22 cellular contexts compared by ENCODE assay signal in the genomic region with DNA sequence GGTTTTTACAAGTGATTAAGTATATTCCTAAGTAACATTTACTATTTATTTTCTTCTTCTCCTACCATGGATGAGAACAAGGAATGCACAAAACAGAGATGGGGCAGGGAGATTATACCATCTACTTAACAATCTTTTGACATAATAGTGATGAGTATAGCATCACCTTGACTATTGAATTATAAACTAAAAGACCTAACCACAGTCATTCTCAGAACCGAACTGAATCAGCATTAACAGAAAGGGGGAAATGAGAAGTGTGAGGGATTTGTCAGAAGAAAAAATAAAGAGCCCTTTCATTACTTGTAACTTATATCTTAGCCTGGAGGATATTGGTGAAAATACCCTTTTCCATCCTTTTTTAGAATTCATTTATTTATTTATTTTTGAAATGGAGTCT. TPM values are rescaled to one million over a fixed set of nuclear protein-coding genes. Genes with fewer than 3 reads are reported as not detected.
DNase-seq lines count a peak whose midpoint lies in the region; ATAC-seq and TF ChIP-seq lines count a peak whose summit lies in the region.
"Had no signal": no experiment of that assay in that cellular context is flagged by ENCODE, and none has a peak within 500 bp of the region (broad histone marks: within the 10 kb centered on the region; RNA-seq: fewer than 3 reads in every experiment).

No MANE protein-coding gene starts in this region.

- intact Hi-C loops in activated CD4-positive, alpha-beta T cell treated with anti-CD3 and anti-CD28 coated beads for 36 hours (cut with DNase I, micrococcal nuclease) = loop anchor here (1.0 to 5.0 kb wide), 5 partner anchors 19 to 111 kb away; no protein-coding TSS in a partner anchor
- intact Hi-C loops in dorsolateral prefrontal cortex (cut with DNase I) = no loop called here

- H3K4me3 Mint-ChIP-seq in activated CD4-positive, alpha-beta T cell treated with anti-CD3 and anti-CD28 coated beads for 36 hours = no peak overlapping the region
- peak overlapping the region; percentile 42 for H3K4me3 Mint-ChIP-seq in stimulated activated effector memory CD8-positive, alpha-beta T cell treated with anti-CD3 and anti-CD28 coated beads, Interleukin-12 subunit alpha, Interleukin-12 subunit beta, amount 100 ng/mL, for 72 hours
- H3K4me3 Mint-ChIP-seq: natural killer cell treated with Interleukin-12 subunit alpha and Interleukin-12 subunit beta and Interleukin-15 and Interleukin-18, amount 100 ng/mL, for 72 hours had no signal

- no peak for DNase-seq in activated CD4-positive, alpha-beta T cell treated with anti-CD3 and anti-CD28 coated beads for 36 hours
- no peak for DNase-seq in activated CD4-positive, alpha-beta T cell treated with anti-CD3 and anti-CD28 coated beads, Interleukin-2, amount 50 U/mL, for 1 hour
- no peak for DNase-seq in stimulated activated effector memory CD8-positive, alpha-beta T cell treated with anti-CD3 and anti-CD28 coated beads, Interleukin-12 subunit alpha, Interleukin-12 subunit beta, amount 100 ng/mL, for 72 hours (ENCODE audit: low spot score in 2 of 2)
- DNase-seq in dorsolateral prefrontal cortex (no peak), hepatic stellate cell (ENCODE audit: low spot score) (no peak)
- DNase-seq: 8988T; activated gamma-delta T cell; gastrocnemius medialis; kidney glomerular epithelial cell; NCI-H2227 treated with DMSO at 0.1 percent for 48 hours; Peyer's patch; posterior cingulate gyrus; stimulated activated CD4-positive, alpha-beta T cell treated with anti-CD3 and anti-CD28 coated beads, Interleukin-1b, Interleukin-23, amount 100 ng/mL, for 48 hours; upper lobe of right lung had no signal

- H3K27me3 ChIP-seq in dorsolateral prefrontal cortex = peaks cover 0 to 8% (median 0%) of the 10 kb centered on the region in 45 donors
- H3K27me3 ChIP-seq: Peyer's patch had no signal

- TF ChIP-seq CTCF in dorsolateral prefrontal cortex (IDR thresholded peaks at IDR 0.05 in 54 of 56, conservative IDR thresholded peaks at IDR 0.05 in 2 of 56; ENCODE audit: low read depth in 1 of 56, partially characterized antibody in 56 of 56) = no peak

- H3K27ac Mint-ChIP-seq in activated CD4-positive, alpha-beta T cell treated with anti-CD3 and anti-CD28 coated beads for 36 hours = no peak overlapping the region
- H3K27ac Mint-ChIP-seq in stimulated activated effector memory CD8-positive, alpha-beta T cell treated with anti-CD3 and anti-CD28 coated beads, Interleukin-12 subunit alpha, Interleukin-12 subunit beta, amount 100 ng/mL, for 72 hours = no peak overlapping the region
- H3K27ac Mint-ChIP-seq: natural killer cell treated with Interleukin-12 subunit alpha and Interleukin-12 subunit beta and Interleukin-15 and Interleukin-18, amount 100 ng/mL, for 72 hours had no signal

- CTCF ChIA-PET in activated CD4-positive, alpha-beta T cell treated with anti-CD3 and anti-CD28 coated beads for 36 hours (lab: Charles Lee) = interaction anchor here (0.6 to 1.7 kb wide), 17 partner anchors 9 to 453 kb away, joined by 3 to 5 read pairs (median 3); no protein-coding TSS in a partner anchor

- H3K27me3 Mint-ChIP-seq in activated CD4-positive, alpha-beta T cell treated with anti-CD3 and anti-CD28 coated beads for 36 hours = peaks cover 2% of the 10 kb centered on the region

- H3K4me1 Mint-ChIP-seq in activated CD4-positive, alpha-beta T cell treated with anti-CD3 and anti-CD28 coated beads for 36 hours = peaks cover 17% of the 10 kb centered on the region
- peaks cover 32% of the 10 kb centered on the region for H3K4me1 Mint-ChIP-seq in stimulated activated effector memory CD8-positive, alpha-beta T cell treated with anti-CD3 and anti-CD28 coated beads, Interleukin-12 subunit alpha, Interleukin-12 subunit beta, amount 100 ng/mL, for 72 hours

- peaks cover 1% of the 10 kb centered on the region for H3K36me3 Mint-ChIP-seq in activated CD4-positive, alpha-beta T cell treated with anti-CD3 and anti-CD28 coated beads for 36 hours (ENCODE audit: low read depth)
- no peaks in the 10 kb centered on the region for H3K36me3 Mint-ChIP-seq in stimulated activated effector memory CD8-positive, alpha-beta T cell treated with anti-CD3 and anti-CD28 coated beads, Interleukin-12 subunit alpha, Interleukin-12 subunit beta, amount 100 ng/mL, for 72 hours

- peak; percentile 89 for ATAC-seq in activated CD4-positive, alpha-beta T cell treated with anti-CD3 and anti-CD28 coated beads for 36 hours
- ATAC-seq in GM19463 (IDR thresholded peaks at IDR 0.05; ENCODE audit: unreplicated experiment) (peak; percentile 57), HG03442 (IDR thresholded peaks at IDR 0.05; ENCODE audit: unreplicated experiment) (peak; percentile 46), GM21423 (IDR thresholded peaks at IDR 0.05; ENCODE audit: unreplicated experiment) (no peak)
- peak; percentile 95 for ATAC-seq in stimulated activated effector memory CD8-positive, alpha-beta T cell treated with anti-CD3 and anti-CD28 coated beads, Interleukin-12 subunit alpha, Interleukin-12 subunit beta, amount 100 ng/mL, for 72 hours
- ATAC-seq: gastrocnemius medialis, upper lobe of right lung had no signal

- POLR2A ChIA-PET in activated CD4-positive, alpha-beta T cell treated with anti-CD3 and anti-CD28 coated beads for 36 hours (lab: Charles Lee) = no interaction called here

- H3K27ac ChIP-seq in dorsolateral prefrontal cortex = no peak overlapping the region
- H3K27ac ChIP-seq: gastrocnemius medialis, Peyer's patch, SK-N-MC, upper lobe of right lung had no signal

- no peak overlapping the region for H3K4me3 ChIP-seq in dorsolateral prefrontal cortex
- H3K4me3 ChIP-seq: gastrocnemius medialis, Peyer's patch, SK-N-MC, upper lobe of right lung had no signal

- H3K9me3 Mint-ChIP-seq in activated CD4-positive, alpha-beta T cell treated with anti-CD3 and anti-CD28 coated beads for 36 hours (ENCODE audit: low read depth) = peaks cover 3% of the 10 kb centered on the region
- no peaks in the 10 kb centered on the region for H3K9me3 Mint-ChIP-seq in stimulated activated effector memory CD8-positive, alpha-beta T cell treated with anti-CD3 and anti-CD28 coated beads, Interleukin-12 subunit alpha, Interleukin-12 subunit beta, amount 100 ng/mL, for 72 hours
- H3K9me3 Mint-ChIP-seq: natural killer cell treated with Interleukin-12 subunit alpha and Interleukin-12 subunit beta and Interleukin-15 and Interleukin-18, amount 100 ng/mL, for 72 hours had no signal

RNA-seq across cellular contexts. Expression of a gene that starts 21.9 kb away (rescaled TPM):
- total RNA-seq in activated CD4-positive, alpha-beta T cell treated with anti-CD3 and anti-CD28 coated beads for 36 hours = not detected
- not detected for total RNA-seq in dorsolateral prefrontal cortex
- total RNA-seq: activated CD8-positive, alpha-beta memory T cell treated with anti-CD3 and anti-CD28 coated beads for 36 hours; Caco-2; gastrocnemius medialis; natural killer cell treated with Interleukin-12 subunit alpha and Interleukin-12 subunit beta and Interleukin-15 and Interleukin-18, amount 100 ng/mL, for 72 hours; Peyer's patch; T-helper 2 cell treated with Interferon-gamma antibody and Interleukin-4, amounts not matched to agents 100 ng/mL and 5 ng/mL, for 36 hours; upper lobe of right lung had no signal

Comparison
In these comparisons a context has a peak if more than half of its experiments do, and no peak if none do; other contexts are left out.
1. intact Hi-C loops: an anchor here in activated CD4-positive, alpha-beta T cell treated with anti-CD3 and anti-CD28 coated beads for 36 hours (1.0 to 5.0 kb wide); none called in dorsolateral prefrontal cortex.